In the genomic region with DNA sequence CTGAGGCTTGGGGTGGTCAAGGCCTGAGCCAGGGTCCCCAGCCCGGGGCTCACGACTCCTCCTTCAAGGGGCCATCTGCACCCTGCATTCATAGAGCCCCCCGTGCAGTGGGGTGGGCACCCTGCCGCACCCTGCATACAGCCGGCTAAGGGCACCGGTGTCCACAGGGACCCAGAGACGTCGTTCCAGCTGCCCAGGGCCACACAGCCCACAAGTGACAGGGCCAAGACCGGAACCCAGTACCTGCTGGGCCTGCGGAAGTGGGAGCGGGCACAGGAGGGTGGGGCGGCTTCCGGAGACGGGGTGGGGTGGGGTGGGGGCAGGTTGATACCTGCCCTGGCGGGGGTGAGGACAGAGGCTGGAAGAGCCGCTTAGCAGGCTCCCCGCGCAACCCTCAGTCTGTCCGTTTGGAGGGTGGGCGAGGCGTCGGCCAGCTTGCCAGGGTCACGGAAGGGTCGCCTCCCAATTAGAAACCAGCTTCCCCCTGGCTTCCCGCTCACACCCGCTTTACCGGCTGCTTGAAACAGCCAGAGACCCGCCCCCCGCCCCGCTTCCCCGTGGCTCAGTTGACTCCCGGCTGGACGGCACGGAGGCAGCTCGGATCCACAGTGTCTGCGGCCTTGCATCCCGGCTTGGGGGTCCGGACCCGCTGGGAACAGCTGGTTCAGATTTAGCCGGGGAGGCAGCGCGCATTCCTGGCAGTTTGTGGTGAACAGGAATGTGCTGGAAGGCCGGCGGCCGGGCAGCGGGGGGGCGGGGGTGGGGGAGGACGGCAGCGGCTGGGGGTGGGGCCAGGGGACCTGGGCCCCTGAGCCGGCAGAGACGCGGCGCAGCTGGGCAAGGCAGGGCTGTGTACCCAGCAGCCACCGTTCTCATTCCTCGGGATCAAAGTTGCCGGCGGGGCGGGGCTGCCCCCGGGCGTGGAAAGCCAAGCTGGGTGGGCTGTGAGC, we compare ENCODE assay signal across 1 cellular context.
A peak's percentile ranks its signal among the peaks of the same experiment; 100 is the strongest.
TF ChIP-seq lines count a peak whose summit lies in the region.

No MANE protein-coding gene starts in this region.

TF ChIP-seq in GM23338, 12 proteins besides CTCF, POLR2A, EP300 and RAD21:
- peak; percentile 29 for TF ChIP-seq POLR2AphosphoS5 (IDR thresholded peaks at IDR 0.05; ENCODE audit: low read depth)
- TF ChIP-seq EZH2phosphoT487 (IDR thresholded peaks at IDR 0.05; ENCODE audit: unreplicated experiment): no peak
- TF ChIP-seq ZNF114 (CRISPR knock-in tag; IDR thresholded peaks at IDR 0.05): no peak
